ENCODE assay signal across 10 cellular contexts in the genomic region with DNA sequence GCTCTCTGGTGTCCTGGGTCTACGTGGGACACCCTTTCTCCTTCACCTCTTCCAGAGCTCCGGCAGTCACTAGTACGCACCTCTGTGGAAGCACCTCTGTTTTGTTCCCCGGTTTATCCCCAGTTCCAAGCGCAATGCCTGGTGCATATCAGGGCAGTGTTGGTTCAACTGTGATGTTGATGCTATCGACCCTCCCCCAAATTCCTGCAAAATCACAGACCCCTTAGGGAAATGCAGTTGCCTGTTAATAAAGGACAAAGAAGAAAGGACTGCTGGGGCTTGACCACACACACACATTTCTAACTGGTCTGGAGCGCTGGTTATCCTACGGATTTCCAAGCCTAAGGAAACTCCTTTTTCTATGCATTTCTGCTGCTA. TPM values are rescaled to one million over a fixed set of nuclear protein-coding genes. Genes with fewer than 3 reads are reported as not detected.
DNase-seq lines count a peak whose midpoint lies in the region; ATAC-seq, FAIRE-seq and TF ChIP-seq lines count a peak whose summit lies in the region.
"Had no signal": no experiment of that assay in that cellular context is flagged by ENCODE, and none has a peak within 500 bp of the region (broad histone marks: within the 10 kb centered on the region; RNA-seq: fewer than 3 reads in every experiment).

No MANE protein-coding gene starts in this region.

- in situ Hi-C loops in HAP-1 (cut with MboI; ENCODE audit: low sequenced_read_pairs): no loop called here

- ATAC-seq in A549: no peak; a peak in 1 of 6 replicates
- ATAC-seq in HG03280 (IDR thresholded peaks at IDR 0.05; ENCODE audit: unreplicated experiment): no peak
- no peak for ATAC-seq in HG03025 (IDR thresholded peaks at IDR 0.05; ENCODE audit: low FRiP score, unreplicated experiment)

- H3K36me3 ChIP-seq in HAP-1 (replicated peaks) (0 out of 2 replicates have a peak, but pooled peaks cover 2% of the 10 kb centered on the region), bronchial epithelial cell (ENCODE audit: control insufficient read depth, insufficient read depth, low read length) (no peaks in the 10 kb centered on the region), mesodermal cell (ENCODE audit: control insufficient read depth, insufficient read depth, low read length) (no peaks in the 10 kb centered on the region)

- H3K4me3 ChIP-seq in A549 (peak overlapping the region; percentile 40), HAP-1 (peak overlapping the region; percentile 58), bronchial epithelial cell (ENCODE audit: low read depth, low read length) (peak overlapping the region; percentile 52), mesodermal cell (ENCODE audit: extremely low read depth, insufficient read depth, low read length, poor library complexity, severe bottlenecking) (peak overlapping the region; percentile 44)

- WGBS in A549 (ENCODE audit: missing lambda C conversion rate): 57% methylated on average over 8 of the region's 8 CpGs
- WGBS in mesodermal cell (ENCODE audit: insufficient coverage in 2 of 2), 2 experiments: 0% methylated on average over 5 of the region's 8 CpGs

- CTCF ChIA-PET in A549 (lab: Yijun Ruan, JAX): no interaction called here

- no peak for FAIRE-seq in A549 (lab: Jason Lieb, UNC)
- no peak for FAIRE-seq in bronchial epithelial cell (lab: Jason Lieb, UNC)

- POLR2A ChIA-PET in A549 (lab: Yijun Ruan, JAX): no interaction called here

- TF ChIP-seq EP300 in A549 (IDR thresholded peaks at IDR 0.05): no peak

- DNase-seq in A549 (ENCODE audit: low read depth in 1 of 2, low spot score in 1 of 2): no peak
- DNase-seq in HAP-1 (ENCODE audit: low spot score in 2 of 2): peak in 1 of 2 experiments; percentile 29
- peak; percentile 8 for DNase-seq in bronchial epithelial cell (ENCODE audit: low read depth)
- no peak for DNase-seq in SHP77 (lab: John Stamatoyannopoulos, UW)
- no peak for DNase-seq in NCI-H2171 (lab: John Stamatoyannopoulos, UW)
- DNase-seq: GF-D8 had no signal

- H3K4me1 ChIP-seq in A549 (no peaks in the 10 kb centered on the region), HAP-1 (peaks cover 31% of the 10 kb centered on the region), mesodermal cell (ENCODE audit: control insufficient read depth, insufficient read depth, low read length, poor library complexity, severe bottlenecking) (peaks cover 8% of the 10 kb centered on the region)

- H3K27ac ChIP-seq in A549 (no peak overlapping the region), mesodermal cell (ENCODE audit: low read depth, low read length, severe bottlenecking) (no peak overlapping the region)

- no peak for TF ChIP-seq RAD21 in A549 (conservative IDR thresholded peaks at IDR 0.05 in 1 of 2, IDR thresholded peaks at IDR 0.05 in 1 of 2)

- H3K27me3 ChIP-seq in HAP-1 (ENCODE audit: low read depth) (no peaks in the 10 kb centered on the region), bronchial epithelial cell (ENCODE audit: control insufficient read depth, insufficient read depth, low read length) (peaks cover 3% of the 10 kb centered on the region)

- no peak for TF ChIP-seq CTCF in A549 (IDR thresholded peaks at IDR 0.05)
- no peak for TF ChIP-seq CTCF in bronchial epithelial cell (IDR thresholded peaks at IDR 0.05; ENCODE audit: insufficient read depth, low read length, severe bottlenecking)

- H3K4me2 ChIP-seq in A549: peak overlapping the region; percentile 87

- TF ChIP-seq POLR2A in A549 (IDR thresholded peaks at IDR 0.05; ENCODE audit: low read length): no peak

- no peaks in the 10 kb centered on the region for H3K9me3 ChIP-seq in A549
- H3K9me3 ChIP-seq in HAP-1: no peaks in the 10 kb centered on the region
- H3K9me3 ChIP-seq in mesodermal cell (ENCODE audit: control insufficient read depth, low read length): no peaks in the 10 kb centered on the region

TF ChIP-seq in A549, 52 proteins besides CTCF, POLR2A, EP300 and RAD21:
- TF ChIP-seq HOXA7 (CRISPR knock-in tag; IDR thresholded peaks at IDR 0.05): no peak
- TF ChIP-seq RARB (CRISPR knock-in tag; IDR thresholded peaks at IDR 0.05): no peak
- TF ChIP-seq MAX (IDR thresholded peaks at IDR 0.05): no peak
- no peak for TF ChIP-seq NFE2L2 (conservative IDR thresholded peaks at IDR 0.05; ENCODE audit: low read length)
- no peak for TF ChIP-seq HDAC2 (IDR thresholded peaks at IDR 0.05)
- no peak for TF ChIP-seq HOXB13 (CRISPR knock-in tag; IDR thresholded peaks at IDR 0.05; ENCODE audit: low read depth)
- no peak for TF ChIP-seq GATA3 (IDR thresholded peaks at IDR 0.05; ENCODE audit: borderline replicate concordance)
- no peak for TF ChIP-seq FOXS1 (CRISPR knock-in tag; IDR thresholded peaks at IDR 0.05)
- no peak for TF ChIP-seq RNF2 (IDR thresholded peaks at IDR 0.05; ENCODE audit: borderline replicate concordance, low read depth)
- TF ChIP-seq HEYL (CRISPR knock-in tag; IDR thresholded peaks at IDR 0.05): no peak
- TF ChIP-seq BHLHE40 (IDR thresholded peaks at IDR 0.05; ENCODE audit: low read depth, low read length): no peak
- no peak for TF ChIP-seq JUN (IDR thresholded peaks at IDR 0.05)
- no peak for TF ChIP-seq SREBF2 (IDR thresholded peaks at IDR 0.05)
- TF ChIP-seq CBX2 (IDR thresholded peaks at IDR 0.05; ENCODE audit: borderline replicate concordance, low read depth): no peak
TF ChIP-seq in A549: peak in this region for 0.

RNA-seq across cellular contexts. Expression of gene NMU, which starts 0.5 kb away (rescaled TPM):
- polyA plus RNA-seq in A549 (2011; rRNA removed): 0.16 and 0.45 TPM in 2 replicates
- polyA plus RNA-seq in A549 (2012; cell fraction: cytosol; rRNA removed): 0.30 and 0.44 TPM in 2 replicates
- polyA plus RNA-seq in A549 (2012; cell fraction: nucleus; rRNA removed): 0.22 and 0.26 TPM in 2 replicates
- polyA plus RNA-seq in A549 (2017; fragmentation: RNase III; extraction: RNeasy Plus Mini Kit Qiagen cat#74134 plus additional on column Dnase treatment): 0.13 to 0.59 TPM (median 0.29 TPM) in 3 replicates
- not detected in 2 replicates for polyA minus RNA-seq in A549 (2011; rRNA and poly(A)+ RNA removed)
- 4.2 and 20.4 TPM in 2 replicates for total RNA-seq in bronchial epithelial cell
- polyA plus RNA-seq in mesodermal cell (2013, experiment 1 of 2): 1.9 TPM
- polyA plus RNA-seq in mesodermal cell (2013, experiment 2 of 2): 2.9 TPM

RNA-seq across cellular contexts. Expression of gene PDCL2, which starts 44.6 kb away (rescaled TPM):
- polyA plus RNA-seq in A549 (2011; rRNA removed): not detected in 2 replicates
- polyA plus RNA-seq in A549 (2012; cell fraction: cytosol; rRNA removed): not detected in 2 replicates
- not detected in 2 replicates for polyA plus RNA-seq in A549 (2012; cell fraction: nucleus; rRNA removed)
- polyA plus RNA-seq in A549 (2017; fragmentation: RNase III; extraction: RNeasy Plus Mini Kit Qiagen cat#74134 plus additional on column Dnase treatment): not detected in 3 replicates
- polyA minus RNA-seq in A549 (2011; rRNA and poly(A)+ RNA removed): not detected in 2 replicates
- not detected in 2 replicates for total RNA-seq in bronchial epithelial cell
- not detected for polyA plus RNA-seq in mesodermal cell (2013, experiment 1 of 2)
- not detected for polyA plus RNA-seq in mesodermal cell (2013, experiment 2 of 2)
- total RNA-seq: lung had no signal
- polyA plus RNA-seq: lung had no signal
